ENCODE assay signal across 8 cellular contexts in genomic region chr12:70849265-70849960, GRCh38.
A peak's percentile ranks its signal among the peaks of the same experiment; 100 is the strongest.
DNase-seq lines count a peak whose midpoint lies in the region; ATAC-seq and TF ChIP-seq lines count a peak whose summit lies in the region.

No MANE protein-coding gene starts in this region.

- TF ChIP-seq CTCF in MM.1S (IDR thresholded peaks at IDR 0.05; ENCODE audit: low read length) (peak; percentile 54), osteoblast (IDR thresholded peaks at IDR 0.05; ENCODE audit: extremely low read depth, low read depth, low read length) (peak; percentile 55)

- H3K79me2 ChIP-seq in MM.1S (ENCODE audit: low read length) (no peaks in the 10 kb centered on the region), osteoblast (ENCODE audit: insufficient read depth, low read length) (no peaks in the 10 kb centered on the region)

- H3K9me3 ChIP-seq in MM.1S (replicated peaks; ENCODE audit: insufficient read depth, low read length) (no peaks in the 10 kb centered on the region), osteoblast (ENCODE audit: low read depth, low read length) (no peaks in the 10 kb centered on the region)

- H2AFZ ChIP-seq in MM.1S (ENCODE audit: low read length) (no peak overlapping the region), osteoblast (ENCODE audit: low read length) (no peak overlapping the region)

- H3K4me3 ChIP-seq in MM.1S (ENCODE audit: low read length) = no peak overlapping the region
- H3K4me3 ChIP-seq in osteoblast (ENCODE audit: insufficient read depth, low read length) = no peak overlapping the region

- H3K9ac ChIP-seq in MM.1S (ENCODE audit: low read length) = no peak overlapping the region

- DNase-seq in G401 (ENCODE audit: low spot score) = peak; percentile 59
- peak; percentile 35 for DNase-seq in MM.1S
- DNase-seq in dermis blood vessel endothelial cell = peak; percentile 35
- DNase-seq in osteoblast (ENCODE audit: insufficient read length, low spot score, missing footprints) = no peak
- DNase-seq in activated gamma-delta T cell (lab: John Stamatoyannopoulos, UW) = no peak
- no peak for DNase-seq in substantia nigra (lab: John Stamatoyannopoulos, UW)
- no peak for DNase-seq in NCI-H524 treated with DMSO at 0.1 percent for 48 hours (lab: John Stamatoyannopoulos, UW)

- H4K20me1 ChIP-seq in MM.1S (ENCODE audit: insufficient read depth, low read length) = no peaks in the 10 kb centered on the region
- no peaks in the 10 kb centered on the region for H4K20me1 ChIP-seq in osteoblast (ENCODE audit: insufficient read depth, low read length)

- H3K4me1 ChIP-seq in MM.1S (ENCODE audit: low read length) = no peaks in the 10 kb centered on the region
- H3K4me1 ChIP-seq in osteoblast (ENCODE audit: insufficient read depth, low read length) = peaks cover 4% of the 10 kb centered on the region

- H3K27ac ChIP-seq in MM.1S (ENCODE audit: low read length) (no peak overlapping the region), osteoblast (ENCODE audit: low read depth, low read length) (no peak overlapping the region), substantia nigra (ENCODE audit: low read depth, low read length, poor library complexity, severe bottlenecking) (no peak overlapping the region)

- H3K36me3 ChIP-seq in MM.1S (replicated peaks; ENCODE audit: insufficient read depth, low read length) (no peaks in the 10 kb centered on the region), osteoblast (ENCODE audit: insufficient read depth, low read length) (no peaks in the 10 kb centered on the region)

- H3K27me3 ChIP-seq in MM.1S (replicated peaks; ENCODE audit: insufficient read depth, low read length) (no peaks in the 10 kb centered on the region), osteoblast (ENCODE audit: insufficient read depth, low read length) (peaks cover 11% of the 10 kb centered on the region)

- no peak for ATAC-seq in activated CD4-positive, CD25-positive, alpha-beta regulatory T cell treated with anti-CD3 and anti-CD28 coated beads, Interleukin-2, amount 50 U/mL, for 24 hours

- H3K4me2 ChIP-seq in MM.1S (ENCODE audit: low read depth, low read length) (no peak overlapping the region), osteoblast (ENCODE audit: insufficient read depth, low read length) (no peak overlapping the region)

- H3K9me2 ChIP-seq in MM.1S (replicated peaks; ENCODE audit: insufficient read depth, low read length) = no peaks in the 10 kb centered on the region

- H3F3A ChIP-seq in MM.1S (ENCODE audit: insufficient read depth, low read length) = no peaks in the 10 kb centered on the region

- in situ Hi-C loops in G401 (cut with HindIII; ENCODE audit: low sequenced_read_pairs) = no loop called here

Comparison
In these comparisons a context has a peak if more than half of its experiments do, and no peak if none do; other contexts are left out.
1. DNase-seq: peak in G401 (single experiment), MM.1S (single experiment) and dermis blood vessel endothelial cell (single experiment); none in osteoblast (single experiment), activated gamma-delta T cell (single experiment), substantia nigra (0 of 49) and NCI-H524 treated with DMSO at 0.1 percent for 48 hours (single experiment).